ENCODE assay signal across 17 cellular contexts in the genomic region with DNA sequence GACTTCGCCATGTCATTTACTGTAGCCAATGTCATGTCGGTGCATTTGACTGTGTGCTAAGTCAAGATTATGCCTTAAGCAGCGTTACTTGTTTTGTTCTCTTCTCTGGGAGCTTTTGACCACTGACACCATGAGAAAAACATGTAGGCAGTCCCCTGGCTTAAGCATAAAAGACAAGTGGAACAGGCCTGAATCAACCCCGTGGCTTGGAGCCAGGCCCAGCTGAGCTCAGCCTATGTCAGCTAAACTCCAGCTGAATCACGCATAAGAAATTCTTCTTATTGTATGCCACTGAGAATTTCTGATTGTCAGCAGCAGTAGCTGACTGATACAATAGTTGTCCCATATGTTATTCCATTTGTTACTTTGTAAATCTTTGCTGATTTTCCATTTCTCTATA.
DNase-seq lines count a peak whose midpoint lies in the region; ATAC-seq and TF ChIP-seq lines count a peak whose summit lies in the region.
"Had no signal": no experiment of that assay in that cellular context is flagged by ENCODE, and none has a peak within 500 bp of the region (broad histone marks: within the 10 kb centered on the region; RNA-seq: fewer than 3 reads in every experiment).

No MANE protein-coding gene starts in this region.

- intact Hi-C loops in left ventricle myocardium superior (cut with micrococcal nuclease) (no loop called here), Right ventricle myocardium superior (cut with DNase I) (no loop called here)

- in situ Hi-C loops in GM13976 (cut with MboI; ENCODE audit: low sequenced_read_pairs, unreplicated experiment) = no loop called here

- no peaks in the 10 kb centered on the region for H3K27me3 ChIP-seq in foreskin keratinocyte
- H3K27me3 ChIP-seq: BE2C had no signal

- no peak for TF ChIP-seq CTCF in foreskin keratinocyte (conservative IDR thresholded peaks at IDR 0.05)
- no peak for TF ChIP-seq CTCF in GM13976 (IDR thresholded peaks at IDR 0.05; ENCODE audit: borderline replicate concordance, control extremely low read depth, extremely low read depth, insufficient read depth, missing control alignments)

- H3K4me1 ChIP-seq in foreskin keratinocyte = no peaks in the 10 kb centered on the region
- H3K4me1 ChIP-seq: BE2C had no signal

- DNase-seq in left ventricle myocardium superior (peak; percentile 33), Right ventricle myocardium superior (no peak), amniotic epithelial cell (ENCODE audit: low read depth) (peak; percentile 46), foreskin keratinocyte (peak; percentile 56 to 82), NCI-H748 treated with DMSO at 0.1 percent for 48 hours (lab: John Stamatoyannopoulos, UW) (no peak), GM13976 (ENCODE audit: low spot score) (no peak)
- DNase-seq in activated CD4-positive, CD25-positive, alpha-beta regulatory T cell treated with anti-CD3 and anti-CD28 coated beads, Interleukin-2, amount 50 U/mL, for 72 hours = no peak
- DNase-seq: activated CD8-positive, alpha-beta memory T cell treated with anti-CD3 and anti-CD28 coated beads, Interleukin-2, amount 50 U/mL, for 4 hours; activated naive CD8-positive, alpha-beta T cell treated with anti-CD3 and anti-CD28 coated beads, Interleukin-2, amount 50 U/mL, for 24 hours; BE2C; immature natural killer cell; NCI-H1048; NCI-H510A had no signal

- H3K27ac ChIP-seq in foreskin keratinocyte = peak overlapping the region; percentile 44
- H3K27ac ChIP-seq: skin epidermis, WERI-Rb-1 had no signal

- ATAC-seq in left ventricle myocardium superior (peak; percentile 37), Right ventricle myocardium superior (ENCODE audit: poor library complexity) (no peak), foreskin keratinocyte (peak; percentile 91), GM18502 (IDR thresholded peaks at IDR 0.05; ENCODE audit: poor library complexity, unreplicated experiment) (no peak)
- ATAC-seq: activated naive CD8-positive, alpha-beta T cell treated with anti-CD3 and anti-CD28 coated beads, Interleukin-2, amount 50 U/mL, for 24 hours; natural killer cell treated with Interleukin-12 subunit alpha and Interleukin-12 subunit beta and Interleukin-15 and Interleukin-18, amount 100 ng/mL, for 72 hours had no signal

Comparison
In these comparisons a context has a peak if more than half of its experiments do, and no peak if none do; other contexts are left out.
1. ATAC-seq: peak in left ventricle myocardium superior (single experiment) and foreskin keratinocyte (single experiment); none in Right ventricle myocardium superior (single experiment) and GM18502 (single experiment).
2. DNase-seq: peak in left ventricle myocardium superior (single experiment), amniotic epithelial cell (single experiment) and foreskin keratinocyte (2 of 2); none in Right ventricle myocardium superior (single experiment), NCI-H748 treated with DMSO at 0.1 percent for 48 hours (single experiment), GM13976 (single experiment) and activated CD4-positive, CD25-positive, alpha-beta regulatory T cell treated with anti-CD3 and anti-CD28 coated beads, Interleukin-2, amount 50 U/mL, for 72 hours (single experiment).